In the genomic region with DNA sequence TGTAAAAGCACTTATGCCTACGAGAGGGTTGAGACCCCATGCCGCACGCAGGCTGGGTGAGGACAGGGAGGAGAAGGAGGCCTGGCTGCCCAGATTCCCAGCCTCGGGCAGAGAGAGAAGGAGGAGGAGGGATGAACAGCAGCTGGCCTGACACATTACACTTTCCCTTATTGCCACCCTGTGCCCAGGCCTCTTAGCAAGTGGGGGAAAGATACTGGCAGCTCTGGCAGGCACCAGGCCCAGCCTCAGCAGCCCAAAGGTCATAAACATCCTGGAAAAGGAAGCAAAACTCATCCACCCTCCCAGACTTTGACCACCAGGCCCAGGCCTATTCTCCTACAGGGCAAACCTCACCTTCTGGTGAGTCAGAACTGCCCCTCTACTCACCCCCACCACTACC, we compare ENCODE assay signal across 1 cellular context.
TF ChIP-seq lines count a peak whose summit lies in the region.

No MANE protein-coding gene starts in this region.

TF ChIP-seq in endothelial cell of umbilical vein, 7 proteins besides CTCF, POLR2A, EP300 and RAD21 (continued from another document):
- TF ChIP-seq GATA2 (IDR thresholded peaks at IDR 0.05; ENCODE audit: insufficient read depth, insufficient read length, low read depth, low read length) (no peak), MYC (IDR thresholded peaks at IDR 0.05; ENCODE audit: low read depth, low read length) (no peak), FOS (IDR thresholded peaks at IDR 0.05; ENCODE audit: borderline replicate concordance, insufficient read depth, low read length) (no peak), JUN (IDR thresholded peaks at IDR 0.05; ENCODE audit: borderline replicate concordance, insufficient read depth, insufficient read length, low read depth) (no peak), EZH2 (IDR thresholded peaks at IDR 0.05; ENCODE audit: borderline replicate concordance, low read depth, low read length, severe bottlenecking) (no peak), MAX (IDR thresholded peaks at IDR 0.05; ENCODE audit: insufficient read depth, insufficient read length) (no peak)
